8 cellular contexts compared by ENCODE assay signal in genomic region chr17:4987767-4988083, GRCh38. TPM values are rescaled to one million over a fixed set of nuclear protein-coding genes. Genes with fewer than 3 reads are reported as not detected.
DNase-seq lines count a peak whose midpoint lies in the region; ATAC-seq and TF ChIP-seq lines count a peak whose summit lies in the region.

No MANE protein-coding gene starts in this region.

- no peak for DNase-seq in activated CD8-positive, alpha-beta memory T cell treated with anti-CD3 and anti-CD28 coated beads, Interleukin-2, amount 10 ng/mL, durations not matched to agents 7 days and 5 days
- DNase-seq in activated CD8-positive, alpha-beta memory T cell treated with anti-CD3 and anti-CD28 coated beads, Interleukin-2, amount 50 U/mL, for 4 hours, result no peak
- DNase-seq in activated T-helper 2 cell treated with anti-CD3 and anti-CD28 coated beads, Interferon-gamma antibody, Interleukin-2, Interleukin-4, amounts not matched to agents 10 μg/mL and 5 μg/mL and 100 μg/mL, durations not matched to agents 14 hours and 24 hours and 36 hours (ENCODE audit: low spot score), result no peak
- DNase-seq in immature natural killer cell (no peak), testis (no peak), EL (no peak), hippocampal formation (lab: John Stamatoyannopoulos, UW) (no peak)

- WGBS in testis, 2 donors, result 0 to 6% methylated on average over 3 to 18 of the region's 18 CpGs

- CTCF ChIA-PET in activated CD8-positive, alpha-beta memory T cell treated with anti-CD3 and anti-CD28 coated beads, Interleukin-2, amount 10 ng/mL, durations not matched to agents 7 days and 5 days (lab: Charles Lee), result interaction anchor here (0.6 to 4.5 kb wide), 18 partner anchors 9 to 85 kb away, joined by 3 to 39 read pairs (median 6); partner anchors contain the start of genes CHRNE, INCA1, KIF1C and RNF167

- H3K4me3 Mint-ChIP-seq in activated CD8-positive, alpha-beta memory T cell treated with anti-CD3 and anti-CD28 coated beads, Interleukin-2, amount 10 ng/mL, durations not matched to agents 7 days and 5 days, result peak overlapping the region; percentile 91
- H3K4me3 Mint-ChIP-seq in activated T-helper 2 cell treated with anti-CD3 and anti-CD28 coated beads, Interferon-gamma antibody, Interleukin-2, Interleukin-4, amounts not matched to agents 10 μg/mL and 5 μg/mL and 100 μg/mL, durations not matched to agents 14 hours and 24 hours and 36 hours (ENCODE audit: low read depth), result peak overlapping the region; percentile 94
- peak overlapping the region; percentile 91 to 95 (median 94) for H3K4me3 Mint-ChIP-seq in immature natural killer cell

- H3K36me3 ChIP-seq in testis (ENCODE audit: low read depth, missing control alignments), result no peaks in the 10 kb centered on the region

- intact Hi-C loops in activated T-helper 2 cell treated with anti-CD3 and anti-CD28 coated beads, Interferon-gamma antibody, Interleukin-2, Interleukin-4, amounts not matched to agents 10 μg/mL and 5 μg/mL and 100 μg/mL, durations not matched to agents 14 hours and 24 hours and 36 hours (cut with micrococcal nuclease), result loop anchor here (1.0 to 2.0 kb wide), 2 partner anchors 10 to 19 kb away; partner anchors contain the start of genes INCA1 and KIF1C
- intact Hi-C loops in testis (cut with DNase I; ENCODE audit: low total_unique reads), result no loop called here

- H3K27ac ChIP-seq in testis, result peak overlapping the region; percentile 91 to 96

- no peaks in the 10 kb centered on the region for H3K27me3 Mint-ChIP-seq in activated CD8-positive, alpha-beta memory T cell treated with anti-CD3 and anti-CD28 coated beads, Interleukin-2, amount 10 ng/mL, durations not matched to agents 7 days and 5 days
- no peaks in the 10 kb centered on the region for H3K27me3 Mint-ChIP-seq in activated T-helper 2 cell treated with anti-CD3 and anti-CD28 coated beads, Interferon-gamma antibody, Interleukin-2, Interleukin-4, amounts not matched to agents 10 μg/mL and 5 μg/mL and 100 μg/mL, durations not matched to agents 14 hours and 24 hours and 36 hours (ENCODE audit: low read depth)
- H3K27me3 Mint-ChIP-seq in immature natural killer cell (ENCODE audit: low read depth in 3 of 3), result peaks cover 0 to 2% (median 0%) of the 10 kb centered on the region in 3 donors

- H3K27me3 ChIP-seq in testis, result no peaks in the 10 kb centered on the region

- peaks cover 6% of the 10 kb centered on the region for H3K36me3 Mint-ChIP-seq in activated CD8-positive, alpha-beta memory T cell treated with anti-CD3 and anti-CD28 coated beads, Interleukin-2, amount 10 ng/mL, durations not matched to agents 7 days and 5 days
- H3K36me3 Mint-ChIP-seq in activated T-helper 2 cell treated with anti-CD3 and anti-CD28 coated beads, Interferon-gamma antibody, Interleukin-2, Interleukin-4, amounts not matched to agents 10 μg/mL and 5 μg/mL and 100 μg/mL, durations not matched to agents 14 hours and 24 hours and 36 hours (ENCODE audit: low read depth), result peaks cover 44% of the 10 kb centered on the region
- H3K36me3 Mint-ChIP-seq in immature natural killer cell, result peaks cover 0 to 7% (median 0%) of the 10 kb centered on the region in 3 donors

- H3K9me3 Mint-ChIP-seq in activated CD8-positive, alpha-beta memory T cell treated with anti-CD3 and anti-CD28 coated beads, Interleukin-2, amount 10 ng/mL, durations not matched to agents 7 days and 5 days (ENCODE audit: low read depth), result no peaks in the 10 kb centered on the region
- H3K9me3 Mint-ChIP-seq in activated T-helper 2 cell treated with anti-CD3 and anti-CD28 coated beads, Interferon-gamma antibody, Interleukin-2, Interleukin-4, amounts not matched to agents 10 μg/mL and 5 μg/mL and 100 μg/mL, durations not matched to agents 14 hours and 24 hours and 36 hours, result no peaks in the 10 kb centered on the region
- H3K9me3 Mint-ChIP-seq in immature natural killer cell, result no peaks in the 10 kb centered on the region

- H3K4me1 Mint-ChIP-seq in activated CD8-positive, alpha-beta memory T cell treated with anti-CD3 and anti-CD28 coated beads, Interleukin-2, amount 10 ng/mL, durations not matched to agents 7 days and 5 days, result peaks cover 36% of the 10 kb centered on the region
- H3K4me1 Mint-ChIP-seq in activated T-helper 2 cell treated with anti-CD3 and anti-CD28 coated beads, Interferon-gamma antibody, Interleukin-2, Interleukin-4, amounts not matched to agents 10 μg/mL and 5 μg/mL and 100 μg/mL, durations not matched to agents 14 hours and 24 hours and 36 hours (ENCODE audit: low read depth), result peaks cover 37% of the 10 kb centered on the region
- H3K4me1 Mint-ChIP-seq in immature natural killer cell, result peaks cover 37% of the 10 kb centered on the region in 2 donors

- H3K9me3 ChIP-seq in testis, result no peaks in the 10 kb centered on the region

- peak overlapping the region; percentile 93 for H3K27ac Mint-ChIP-seq in activated CD8-positive, alpha-beta memory T cell treated with anti-CD3 and anti-CD28 coated beads, Interleukin-2, amount 10 ng/mL, durations not matched to agents 7 days and 5 days
- peak overlapping the region; percentile 86 for H3K27ac Mint-ChIP-seq in activated T-helper 2 cell treated with anti-CD3 and anti-CD28 coated beads, Interferon-gamma antibody, Interleukin-2, Interleukin-4, amounts not matched to agents 10 μg/mL and 5 μg/mL and 100 μg/mL, durations not matched to agents 14 hours and 24 hours and 36 hours
- peak overlapping the region; percentile 86 to 95 (median 94) for H3K27ac Mint-ChIP-seq in immature natural killer cell

- H3K4me1 ChIP-seq in testis, result peaks cover 20% of the 10 kb centered on the region

- TF ChIP-seq POLR2A in testis (IDR thresholded peaks at IDR 0.05), result no peak

- H3K4me3 ChIP-seq in testis, result peak overlapping the region; percentile 79 to 84

- ATAC-seq in activated CD8-positive, alpha-beta memory T cell treated with anti-CD3 and anti-CD28 coated beads, Interleukin-2, amount 10 ng/mL, durations not matched to agents 7 days and 5 days, result no peak
- ATAC-seq in HG03039 (IDR thresholded peaks at IDR 0.05; ENCODE audit: unreplicated experiment), result no peak

- TF ChIP-seq CTCF in testis (IDR thresholded peaks at IDR 0.05), result no peak

RNA-seq across cellular contexts. Expression of gene CAMTA2, which starts 0.2 kb away (rescaled TPM):
- total RNA-seq in activated CD8-positive, alpha-beta memory T cell treated with anti-CD3 and anti-CD28 coated beads, Interleukin-2, amount 10 ng/mL, durations not matched to agents 7 days and 5 days, result 10 to 100 TPM; 60.6 to 72.5 TPM
- total RNA-seq in activated T-helper 2 cell treated with anti-CD3 and anti-CD28 coated beads, Interferon-gamma antibody, Interleukin-2, Interleukin-4, amounts not matched to agents 10 μg/mL and 5 μg/mL and 100 μg/mL, durations not matched to agents 14 hours and 24 hours and 36 hours, result 90.2 and 92.3 TPM in 2 replicates
- polyA plus RNA-seq in immature natural killer cell (10 to 100 TPM in 2 of 3 donors, 1 to 10 TPM in 1; 2.5 to 22.9 (median 12.0) TPM), testis (ENCODE audit: insufficient read depth, low read depth, low replicate concordance) (59.3 TPM)
- total RNA-seq in testis, result 10 to 100 TPM; 22.4 to 51.3 TPM

RNA-seq across cellular contexts. Expression of gene INCA1, which starts 9.6 kb away (rescaled TPM):
- total RNA-seq in activated CD8-positive, alpha-beta memory T cell treated with anti-CD3 and anti-CD28 coated beads, Interleukin-2, amount 10 ng/mL, durations not matched to agents 7 days and 5 days, result under 1 TPM; 0.20 to 0.23 TPM
- total RNA-seq in activated T-helper 2 cell treated with anti-CD3 and anti-CD28 coated beads, Interferon-gamma antibody, Interleukin-2, Interleukin-4, amounts not matched to agents 10 μg/mL and 5 μg/mL and 100 μg/mL, durations not matched to agents 14 hours and 24 hours and 36 hours, result 0.43 and 0.53 TPM in 2 replicates
- polyA plus RNA-seq in immature natural killer cell, result under 1 TPM in 2 of 3 donors, not detected in 1; 0.29 to 0.35 TPM
- 10 to 100 TPM; 32.6 to 53.0 TPM for total RNA-seq in testis
- 64.4 TPM for polyA plus RNA-seq in testis (ENCODE audit: insufficient read depth, low read depth, low replicate concordance)

RNA-seq across cellular contexts. Expression of gene KIF1C, which starts 10.0 kb away (rescaled TPM):
- 10 to 100 TPM; 39.8 to 51.0 TPM for total RNA-seq in activated CD8-positive, alpha-beta memory T cell treated with anti-CD3 and anti-CD28 coated beads, Interleukin-2, amount 10 ng/mL, durations not matched to agents 7 days and 5 days
- total RNA-seq in activated T-helper 2 cell treated with anti-CD3 and anti-CD28 coated beads, Interferon-gamma antibody, Interleukin-2, Interleukin-4, amounts not matched to agents 10 μg/mL and 5 μg/mL and 100 μg/mL, durations not matched to agents 14 hours and 24 hours and 36 hours, result 51.0 and 51.4 TPM in 2 replicates
- polyA plus RNA-seq in immature natural killer cell (1 to 10 TPM in 2 of 3 donors, under 1 TPM in 1; 0.76 to 5.7 (median 4.0) TPM), testis (ENCODE audit: insufficient read depth, low read depth, low replicate concordance) (79.9 TPM)
- total RNA-seq in testis, result 10 to 100 TPM; 51.1 to 54.1 TPM

RNA-seq across cellular contexts. Expression of gene SPAG7, which starts 20.1 kb away (rescaled TPM):
- total RNA-seq in activated CD8-positive, alpha-beta memory T cell treated with anti-CD3 and anti-CD28 coated beads, Interleukin-2, amount 10 ng/mL, durations not matched to agents 7 days and 5 days, result 10 to 100 TPM; 60.5 to 70.1 TPM
- total RNA-seq in activated T-helper 2 cell treated with anti-CD3 and anti-CD28 coated beads, Interferon-gamma antibody, Interleukin-2, Interleukin-4, amounts not matched to agents 10 μg/mL and 5 μg/mL and 100 μg/mL, durations not matched to agents 14 hours and 24 hours and 36 hours, result 66.5 and 70.4 TPM in 2 replicates
- polyA plus RNA-seq in immature natural killer cell, result 100 to 1,000 TPM; 117 to 164 (median 155) TPM
- total RNA-seq in testis, result 10 to 100 TPM; 54.9 to 66.1 TPM
- polyA plus RNA-seq in testis (ENCODE audit: insufficient read depth, low read depth, low replicate concordance), result 79.5 TPM

RNA-seq across cellular contexts. Expression of gene ENO3, which starts 36.8 kb away (rescaled TPM):
- 10 to 100 TPM; 27.7 to 30.8 TPM for total RNA-seq in activated CD8-positive, alpha-beta memory T cell treated with anti-CD3 and anti-CD28 coated beads, Interleukin-2, amount 10 ng/mL, durations not matched to agents 7 days and 5 days
- 45.7 and 47.9 TPM in 2 replicates for total RNA-seq in activated T-helper 2 cell treated with anti-CD3 and anti-CD28 coated beads, Interferon-gamma antibody, Interleukin-2, Interleukin-4, amounts not matched to agents 10 μg/mL and 5 μg/mL and 100 μg/mL, durations not matched to agents 14 hours and 24 hours and 36 hours
- polyA plus RNA-seq in immature natural killer cell (1 to 10 TPM; 1.6 to 4.2 (median 4.1) TPM), testis (ENCODE audit: insufficient read depth, low read depth, low replicate concordance) (29.9 TPM)
- 10 to 100 TPM; 16.4 to 17.2 TPM for total RNA-seq in testis

Comparison
In these comparisons a context has a peak if more than half of its experiments do, and no peak if none do; other contexts are left out.
1. RNA of gene INCA1, which starts 9.6 kb away (total RNA-seq): 32.6 to 53.0 TPM in testis; 0.43 to 0.53 TPM in activated T-helper 2 cell treated with anti-CD3 and anti-CD28 coated beads, Interferon-gamma antibody, Interleukin-2, Interleukin-4, amounts not matched to agents 10 μg/mL and 5 μg/mL and 100 μg/mL, durations not matched to agents 14 hours and 24 hours and 36 hours and 0.20 to 0.23 TPM in activated CD8-positive, alpha-beta memory T cell treated with anti-CD3 and anti-CD28 coated beads, Interleukin-2, amount 10 ng/mL, durations not matched to agents 7 days and 5 days; every median in the first group is over 10 times any median in the second.
2. Peak in every context shown above with its lines, with median percentiles within 50 percentile points of each other: H3K27ac Mint-ChIP-seq and H3K4me3 Mint-ChIP-seq.